In genomic region chr3:69306239-69307185, GRCh38 we compare ENCODE assay signal across 1 cellular context.
A peak's percentile ranks its signal among the peaks of the same experiment; 100 is the strongest.
TF ChIP-seq lines count a peak whose summit lies in the region.

No MANE protein-coding gene starts in this region.

TF ChIP-seq in HepG2, 621 proteins besides CTCF, POLR2A, EP300 and RAD21 (continued from another document and continues in another):
- TF ChIP-seq ZNF790 (CRISPR knock-in tag; IDR thresholded peaks at IDR 0.05; ENCODE audit: borderline replicate concordance) (no peak), ZNF205 (CRISPR knock-in tag; IDR thresholded peaks at IDR 0.05) (no peak), NONO (IDR thresholded peaks at IDR 0.05) (no peak), NONO (CRISPR knock-in tag; conservative IDR thresholded peaks at IDR 0.05) (no peak), IRF2 (CRISPR knock-in tag; IDR thresholded peaks at IDR 0.05) (peak; percentile 64; the same call in 1 of the 2 replicates), CHD4 (IDR thresholded peaks at IDR 0.05; ENCODE audit: borderline replicate concordance, low read length) (no peak), FOXA3 (CRISPR knock-in tag; IDR thresholded peaks at IDR 0.05) (peak; percentile 29; the same call in 1 of the 2 replicates), TCF7 (IDR thresholded peaks at IDR 0.05; ENCODE audit: low read depth) (no peak), TBX3 (IDR thresholded peaks at IDR 0.05; ENCODE audit: borderline replicate concordance) (no peak), MBNL3 (CRISPR knock-in tag; conservative IDR thresholded peaks at IDR 0.05) (no peak), DNMT3B (CRISPR knock-in tag; conservative IDR thresholded peaks at IDR 0.05) (no peak), XRCC5 (optimal IDR thresholded peaks at IDR 0.05; ENCODE audit: low read length) (peak; percentile 54), NR2F6 (IDR thresholded peaks at IDR 0.05) (no peak), NR2F6 (CRISPR knock-in tag; IDR thresholded peaks at IDR 0.05) (0 out of 2 replicates have a peak, but pooled peaks have one; percentile 18), NFYB (CRISPR knock-in tag; IDR thresholded peaks at IDR 0.05) (no peak), PPARG (CRISPR knock-in tag; conservative IDR thresholded peaks at IDR 0.05) (no peak), GTF2F1 (IDR thresholded peaks at IDR 0.05; ENCODE audit: low read length) (no peak), MED1 (CRISPR knock-in tag; IDR thresholded peaks at IDR 0.05) (0 out of 2 replicates have a peak, but pooled peaks have one; percentile 16), BHLHE40 (IDR thresholded peaks at IDR 0.05; ENCODE audit: low read length) (peak; percentile 55), ONECUT2 (CRISPR knock-in tag; IDR thresholded peaks at IDR 0.05) (no peak), MYNN (CRISPR knock-in tag; IDR thresholded peaks at IDR 0.05; ENCODE audit: low read depth) (no peak), ZNF766 (CRISPR knock-in tag; IDR thresholded peaks at IDR 0.05; ENCODE audit: borderline replicate concordance) (no peak), SMAD3 (CRISPR knock-in tag; IDR thresholded peaks at IDR 0.05) (0 out of 2 replicates have a peak, but pooled peaks have one; percentile 46), FOSL2 (CRISPR knock-in tag; IDR thresholded peaks at IDR 0.05) (peak; percentile 68), CBX5 (CRISPR knock-in tag; IDR thresholded peaks at IDR 0.05; ENCODE audit: borderline replicate concordance) (no peak), ZNF124 (CRISPR knock-in tag; IDR thresholded peaks at IDR 0.05) (no peak), ZNF3 (CRISPR knock-in tag; IDR thresholded peaks at IDR 0.05) (no peak), KDM2A (CRISPR knock-in tag; IDR thresholded peaks at IDR 0.05; ENCODE audit: borderline replicate concordance, low read depth) (peak; percentile 58), ETS1 (CRISPR knock-in tag; IDR thresholded peaks at IDR 0.05) (no peak), ZBTB10 (CRISPR knock-in tag; IDR thresholded peaks at IDR 0.05; ENCODE audit: borderline replicate concordance) (no peak), ZNF770 (CRISPR knock-in tag; IDR thresholded peaks at IDR 0.05) (no peak), STAG1 (CRISPR knock-in tag; IDR thresholded peaks at IDR 0.05) (peak; percentile 96), TMF1 (CRISPR knock-in tag; IDR thresholded peaks at IDR 0.05; ENCODE audit: low read depth) (no peak), ZNF607 (CRISPR knock-in tag; IDR thresholded peaks at IDR 0.05; ENCODE audit: borderline replicate concordance) (no peak), U2AF2 (IDR thresholded peaks at IDR 0.05; ENCODE audit: low read depth, low read length) (no peak), FOXP1 (IDR thresholded peaks at IDR 0.05) (no peak), FOXP1 (CRISPR knock-in tag; IDR thresholded peaks at IDR 0.05) (0 out of 2 replicates have a peak, but pooled peaks have one; percentile 8), EZH2 (conservative IDR thresholded peaks at IDR 0.05; ENCODE audit: low read depth, low read length) (no peak), ZNF709 (CRISPR knock-in tag; IDR thresholded peaks at IDR 0.05) (no peak), YY1 (IDR thresholded peaks at IDR 0.05; ENCODE audit: insufficient read depth, insufficient replicate concordance, low read depth, low read length) (no peak), ZBTB33 (CRISPR knock-in tag; IDR thresholded peaks at IDR 0.05) (no peak), FOXK2 (IDR thresholded peaks at IDR 0.05) (no peak), SMYD3 (CRISPR knock-in tag; IDR thresholded peaks at IDR 0.05) (no peak), THAP11 (CRISPR knock-in tag; IDR thresholded peaks at IDR 0.05) (peak; percentile 23; the same call in 1 of the 2 replicates)
- TF ChIP-seq, protein P1, sequence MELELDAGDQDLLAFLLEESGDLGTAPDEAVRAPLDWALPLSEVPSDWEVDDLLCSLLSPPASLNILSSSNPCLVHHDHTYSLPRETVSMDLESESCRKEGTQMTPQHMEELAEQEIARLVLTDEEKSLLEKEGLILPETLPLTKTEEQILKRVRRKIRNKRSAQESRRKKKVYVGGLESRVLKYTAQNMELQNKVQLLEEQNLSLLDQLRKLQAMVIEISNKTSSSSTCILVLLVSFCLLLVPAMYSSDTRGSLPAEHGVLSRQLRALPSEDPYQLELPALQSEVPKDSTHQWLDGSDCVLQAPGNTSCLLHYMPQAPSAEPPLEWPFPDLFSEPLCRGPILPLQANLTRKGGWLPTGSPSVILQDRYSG (CRISPR knock-in tag; IDR thresholded peaks at IDR 0.05): no peak
- TF ChIP-seq, protein P2, sequence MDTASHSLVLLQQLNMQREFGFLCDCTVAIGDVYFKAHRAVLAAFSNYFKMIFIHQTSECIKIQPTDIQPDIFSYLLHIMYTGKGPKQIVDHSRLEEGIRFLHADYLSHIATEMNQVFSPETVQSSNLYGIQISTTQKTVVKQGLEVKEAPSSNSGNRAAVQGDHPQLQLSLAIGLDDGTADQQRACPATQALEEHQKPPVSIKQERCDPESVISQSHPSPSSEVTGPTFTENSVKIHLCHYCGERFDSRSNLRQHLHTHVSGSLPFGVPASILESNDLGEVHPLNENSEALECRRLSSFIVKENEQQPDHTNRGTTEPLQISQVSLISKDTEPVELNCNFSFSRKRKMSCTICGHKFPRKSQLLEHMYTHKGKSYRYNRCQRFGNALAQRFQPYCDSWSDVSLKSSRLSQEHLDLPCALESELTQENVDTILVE (CRISPR knock-in tag; IDR thresholded peaks at IDR 0.05): 0 out of 2 replicates have a peak, but pooled peaks have one; percentile 20
- TF ChIP-seq, protein P3, sequence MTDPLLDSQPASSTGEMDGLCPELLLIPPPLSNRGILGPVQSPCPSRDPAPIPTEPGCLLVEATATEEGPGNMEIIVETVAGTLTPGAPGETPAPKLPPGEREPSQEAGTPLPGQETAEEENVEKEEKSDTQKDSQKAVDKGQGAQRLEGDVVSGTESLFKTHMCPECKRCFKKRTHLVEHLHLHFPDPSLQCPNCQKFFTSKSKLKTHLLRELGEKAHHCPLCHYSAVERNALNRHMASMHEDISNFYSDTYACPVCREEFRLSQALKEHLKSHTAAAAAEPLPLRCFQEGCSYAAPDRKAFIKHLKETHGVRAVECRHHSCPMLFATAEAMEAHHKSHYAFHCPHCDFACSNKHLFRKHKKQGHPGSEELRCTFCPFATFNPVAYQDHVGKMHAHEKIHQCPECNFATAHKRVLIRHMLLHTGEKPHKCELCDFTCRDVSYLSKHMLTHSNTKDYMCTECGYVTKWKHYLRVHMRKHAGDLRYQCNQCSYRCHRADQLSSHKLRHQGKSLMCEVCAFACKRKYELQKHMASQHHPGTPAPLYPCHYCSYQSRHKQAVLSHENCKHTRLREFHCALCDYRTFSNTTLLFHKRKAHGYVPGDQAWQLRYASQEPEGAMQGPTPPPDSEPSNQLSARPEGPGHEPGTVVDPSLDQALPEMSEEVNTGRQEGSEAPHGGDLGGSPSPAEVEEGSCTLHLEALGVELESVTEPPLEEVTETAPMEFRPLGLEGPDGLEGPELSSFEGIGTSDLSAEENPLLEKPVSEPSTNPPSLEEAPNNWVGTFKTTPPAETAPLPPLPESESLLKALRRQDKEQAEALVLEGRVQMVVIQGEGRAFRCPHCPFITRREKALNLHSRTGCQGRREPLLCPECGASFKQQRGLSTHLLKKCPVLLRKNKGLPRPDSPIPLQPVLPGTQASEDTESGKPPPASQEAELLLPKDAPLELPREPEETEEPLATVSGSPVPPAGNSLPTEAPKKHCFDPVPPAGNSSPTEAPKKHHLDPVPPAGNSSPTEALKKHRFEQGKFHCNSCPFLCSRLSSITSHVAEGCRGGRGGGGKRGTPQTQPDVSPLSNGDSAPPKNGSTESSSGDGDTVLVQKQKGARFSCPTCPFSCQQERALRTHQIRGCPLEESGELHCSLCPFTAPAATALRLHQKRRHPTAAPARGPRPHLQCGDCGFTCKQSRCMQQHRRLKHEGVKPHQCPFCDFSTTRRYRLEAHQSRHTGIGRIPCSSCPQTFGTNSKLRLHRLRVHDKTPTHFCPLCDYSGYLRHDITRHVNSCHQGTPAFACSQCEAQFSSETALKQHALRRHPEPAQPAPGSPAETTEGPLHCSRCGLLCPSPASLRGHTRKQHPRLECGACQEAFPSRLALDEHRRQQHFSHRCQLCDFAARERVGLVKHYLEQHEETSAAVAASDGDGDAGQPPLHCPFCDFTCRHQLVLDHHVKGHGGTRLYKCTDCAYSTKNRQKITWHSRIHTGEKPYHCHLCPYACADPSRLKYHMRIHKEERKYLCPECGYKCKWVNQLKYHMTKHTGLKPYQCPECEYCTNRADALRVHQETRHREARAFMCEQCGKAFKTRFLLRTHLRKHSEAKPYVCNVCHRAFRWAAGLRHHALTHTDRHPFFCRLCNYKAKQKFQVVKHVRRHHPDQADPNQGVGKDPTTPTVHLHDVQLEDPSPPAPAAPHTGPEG (CRISPR knock-in tag; IDR thresholded peaks at IDR 0.05): no peak
- TF ChIP-seq, protein P4, sequence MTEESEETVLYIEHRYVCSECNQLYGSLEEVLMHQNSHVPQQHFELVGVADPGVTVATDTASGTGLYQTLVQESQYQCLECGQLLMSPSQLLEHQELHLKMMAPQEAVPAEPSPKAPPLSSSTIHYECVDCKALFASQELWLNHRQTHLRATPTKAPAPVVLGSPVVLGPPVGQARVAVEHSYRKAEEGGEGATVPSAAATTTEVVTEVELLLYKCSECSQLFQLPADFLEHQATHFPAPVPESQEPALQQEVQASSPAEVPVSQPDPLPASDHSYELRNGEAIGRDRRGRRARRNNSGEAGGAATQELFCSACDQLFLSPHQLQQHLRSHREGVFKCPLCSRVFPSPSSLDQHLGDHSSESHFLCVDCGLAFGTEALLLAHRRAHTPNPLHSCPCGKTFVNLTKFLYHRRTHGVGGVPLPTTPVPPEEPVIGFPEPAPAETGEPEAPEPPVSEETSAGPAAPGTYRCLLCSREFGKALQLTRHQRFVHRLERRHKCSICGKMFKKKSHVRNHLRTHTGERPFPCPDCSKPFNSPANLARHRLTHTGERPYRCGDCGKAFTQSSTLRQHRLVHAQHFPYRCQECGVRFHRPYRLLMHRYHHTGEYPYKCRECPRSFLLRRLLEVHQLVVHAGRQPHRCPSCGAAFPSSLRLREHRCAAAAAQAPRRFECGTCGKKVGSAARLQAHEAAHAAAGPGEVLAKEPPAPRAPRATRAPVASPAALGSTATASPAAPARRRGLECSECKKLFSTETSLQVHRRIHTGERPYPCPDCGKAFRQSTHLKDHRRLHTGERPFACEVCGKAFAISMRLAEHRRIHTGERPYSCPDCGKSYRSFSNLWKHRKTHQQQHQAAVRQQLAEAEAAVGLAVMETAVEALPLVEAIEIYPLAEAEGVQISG (CRISPR knock-in tag; IDR thresholded peaks at IDR 0.05): 0 out of 2 replicates have a peak, but pooled peaks have one; percentile 20
